Comparison of ENCODE assay signal across 19 cellular contexts in genomic region chr2:95075440-95075885, GRCh38. TPM values are rescaled to one million over a fixed set of nuclear protein-coding genes. Genes with fewer than 3 reads are reported as not detected.
A peak's percentile ranks its signal among the peaks of the same experiment; 100 is the strongest.
DNase-seq lines count a peak whose midpoint lies in the region; ATAC-seq lines count a peak whose summit lies in the region.
"Had no signal": no experiment of that assay in that cellular context is flagged by ENCODE, and none has a peak within 500 bp of the region (broad histone marks: within the 10 kb centered on the region; RNA-seq: fewer than 3 reads in every experiment).

No MANE protein-coding gene starts in this region.

- peak overlapping the region; percentile 50 for H3K4me3 ChIP-seq in effector memory CD4-positive, alpha-beta T cell (ENCODE audit: insufficient read depth, low read depth, low read length, poor library complexity, severe bottlenecking)
- H3K4me3 ChIP-seq: mucosa of descending colon, sigmoid colon, vagina had no signal

- peaks cover 77% of the 10 kb centered on the region for H3K4me1 Mint-ChIP-seq in activated naive CD4-positive, alpha-beta T cell treated with anti-CD3 and anti-CD28 coated beads, Interleukin-2, amount 50 U/mL, for 24 hours
- H3K4me1 Mint-ChIP-seq in activated CD4-positive, alpha-beta memory T cell treated with anti-CD3 and anti-CD28 coated beads for 36 hours (ENCODE audit: low read depth), result peaks cover 61% of the 10 kb centered on the region

- H3K4me3 Mint-ChIP-seq in activated naive CD4-positive, alpha-beta T cell treated with anti-CD3 and anti-CD28 coated beads, Interleukin-2, amount 50 U/mL, for 24 hours, result peak overlapping the region; percentile 80
- H3K4me3 Mint-ChIP-seq in activated CD4-positive, alpha-beta memory T cell treated with anti-CD3 and anti-CD28 coated beads for 36 hours, result peak overlapping the region; percentile 72

- intact Hi-C loops in activated CD4-positive, alpha-beta memory T cell treated with anti-CD3 and anti-CD28 coated beads for 36 hours (cut with micrococcal nuclease), result loop anchor here (2.0 kb wide), 1 partner anchor 35 kb away; no protein-coding TSS in a partner anchor

- POLR2A ChIA-PET in activated CD4-positive, alpha-beta memory T cell treated with anti-CD3 and anti-CD28 coated beads for 36 hours (lab: Charles Lee), result interaction anchor here (0.5 to 2.2 kb wide), 6 partner anchors 24 to 91 kb away, joined by 3 to 15 read pairs (median 4); partner anchors contain the start of genes MAL, MRPS5 and ZNF2

- peak overlapping the region; percentile 90 for H3K27ac Mint-ChIP-seq in activated naive CD4-positive, alpha-beta T cell treated with anti-CD3 and anti-CD28 coated beads, Interleukin-2, amount 50 U/mL, for 24 hours
- H3K27ac Mint-ChIP-seq in activated CD4-positive, alpha-beta memory T cell treated with anti-CD3 and anti-CD28 coated beads for 36 hours, result peak overlapping the region; percentile 92
- H3K27ac Mint-ChIP-seq: IgD-negative memory B cell had no signal

- DNase-seq in activated naive CD4-positive, alpha-beta T cell treated with Interleukin-2 at 50 U/mL for 16 hours, result no peak
- no peak for DNase-seq in activated CD4-positive, alpha-beta memory T cell treated with anti-CD3 and anti-CD28 coated beads for 36 hours
- no peak for DNase-seq in effector memory CD4-positive, alpha-beta T cell
- DNase-seq in NCI-H82 treated with DMSO at 0.1 percent for 48 hours (lab: John Stamatoyannopoulos, UW; ENCODE audit: unreplicated experiment) (no peak), C1 segment of cervical spinal cord (lab: John Stamatoyannopoulos, UW) (no peak)
- DNase-seq: HCEC 1CT; mucosa of descending colon; NCI-H2029; occipital lobe; sigmoid colon; stimulated activated CD4-positive, alpha-beta T cell treated with anti-CD3 and anti-CD28 coated beads, Interleukin-1b, Interleukin-23, amount 100 ng/mL, for 48 hours had no signal

- ATAC-seq in HG03520 (IDR thresholded peaks at IDR 0.05; ENCODE audit: unreplicated experiment), result no peak
- ATAC-seq: esophagus mucosa, mucosa of descending colon had no signal

- H3K36me3 ChIP-seq in effector memory CD4-positive, alpha-beta T cell (ENCODE audit: control insufficient read depth, insufficient read depth, low read length), result no peaks in the 10 kb centered on the region
- H3K36me3 ChIP-seq: sigmoid colon, vagina had no signal

- peak overlapping the region; percentile 73 for H3K27ac ChIP-seq in effector memory CD4-positive, alpha-beta T cell (ENCODE audit: insufficient read depth, low read length, poor library complexity, severe bottlenecking)
- H3K27ac ChIP-seq in temporal lobe (ENCODE audit: low read depth, low read length), result peak overlapping the region; percentile 94
- H3K27ac ChIP-seq: HL-60, sigmoid colon, vagina had no signal

- CTCF ChIA-PET in activated CD4-positive, alpha-beta memory T cell treated with anti-CD3 and anti-CD28 coated beads for 36 hours (lab: Charles Lee), result interaction anchor here (1.1 to 10.9 kb wide), 8 partner anchors 9 to 89 kb away, joined by 3 to 409 read pairs (median 16); partner anchors contain the start of gene MAL

- H3K4me1 ChIP-seq in effector memory CD4-positive, alpha-beta T cell (ENCODE audit: control insufficient read depth, insufficient read depth, low read length, poor library complexity, severe bottlenecking), result peaks cover 41% of the 10 kb centered on the region

- no peaks in the 10 kb centered on the region for H3K27me3 ChIP-seq in effector memory CD4-positive, alpha-beta T cell (replicated peaks; ENCODE audit: control insufficient read depth, insufficient read depth, low read length, poor library complexity, severe bottlenecking)
- H3K27me3 ChIP-seq: vagina had no signal

- H3K9me3 Mint-ChIP-seq in activated naive CD4-positive, alpha-beta T cell treated with anti-CD3 and anti-CD28 coated beads, Interleukin-2, amount 50 U/mL, for 24 hours, result no peaks in the 10 kb centered on the region
- H3K9me3 Mint-ChIP-seq in activated CD4-positive, alpha-beta memory T cell treated with anti-CD3 and anti-CD28 coated beads for 36 hours, result no peaks in the 10 kb centered on the region
- H3K9me3 Mint-ChIP-seq: IgD-negative memory B cell had no signal

- no peaks in the 10 kb centered on the region for H3K36me3 Mint-ChIP-seq in activated naive CD4-positive, alpha-beta T cell treated with anti-CD3 and anti-CD28 coated beads, Interleukin-2, amount 50 U/mL, for 24 hours
- no peaks in the 10 kb centered on the region for H3K36me3 Mint-ChIP-seq in activated CD4-positive, alpha-beta memory T cell treated with anti-CD3 and anti-CD28 coated beads for 36 hours
- H3K36me3 Mint-ChIP-seq: IgD-negative memory B cell had no signal

- H3K9me3 ChIP-seq in effector memory CD4-positive, alpha-beta T cell (ENCODE audit: control insufficient read depth, low read length), result no peaks in the 10 kb centered on the region
- H3K9me3 ChIP-seq: mucosa of descending colon, sigmoid colon, vagina had no signal

- no peaks in the 10 kb centered on the region for H3K27me3 Mint-ChIP-seq in activated naive CD4-positive, alpha-beta T cell treated with anti-CD3 and anti-CD28 coated beads, Interleukin-2, amount 50 U/mL, for 24 hours
- peaks cover 1% of the 10 kb centered on the region for H3K27me3 Mint-ChIP-seq in activated CD4-positive, alpha-beta memory T cell treated with anti-CD3 and anti-CD28 coated beads for 36 hours

RNA-seq across cellular contexts. Expression of gene MRPS5, which starts 46.1 kb away (rescaled TPM):
- 10 to 100 TPM; 79.3 to 82.3 TPM for total RNA-seq in activated CD4-positive, alpha-beta memory T cell treated with anti-CD3 and anti-CD28 coated beads for 36 hours
- total RNA-seq in temporal lobe, result 38.6 TPM

RNA-seq across cellular contexts. Expression of gene MAL, which starts 50.0 kb away (rescaled TPM):
- total RNA-seq in activated CD4-positive, alpha-beta memory T cell treated with anti-CD3 and anti-CD28 coated beads for 36 hours, result 10 to 100 TPM; 63.5 to 63.6 TPM
- total RNA-seq in temporal lobe, result not detected
- total RNA-seq: NCI-H460, occipital lobe had no signal

Comparison
In these comparisons a context has a peak if more than half of its experiments do, and no peak if none do; other contexts are left out.
1. RNA of gene MAL, which starts 50.0 kb away (total RNA-seq): 63.5 to 63.6 TPM in activated CD4-positive, alpha-beta memory T cell treated with anti-CD3 and anti-CD28 coated beads for 36 hours; not detected in temporal lobe (single experiment); every median in the first group is over 10 times any median in the second.